ENCODE assay signal across 1 cellular context in the genomic region with DNA sequence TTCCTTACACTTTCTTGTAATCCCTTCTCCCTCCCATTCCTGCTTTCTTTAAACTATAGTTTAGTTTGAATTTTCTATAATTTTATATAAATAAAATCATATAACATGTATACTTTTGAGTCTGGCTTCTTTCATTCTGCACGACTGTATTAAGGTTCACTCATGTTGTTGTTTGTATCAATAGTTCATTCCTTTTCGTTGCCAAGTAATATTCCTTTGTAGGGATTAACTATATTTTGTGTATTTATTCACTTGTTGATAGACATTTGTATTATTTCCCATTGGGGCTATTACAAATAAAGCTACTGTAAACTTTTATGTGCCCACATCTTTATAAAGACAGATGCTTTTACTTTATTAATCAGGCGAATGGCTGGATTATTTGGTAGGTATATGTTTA.
TF ChIP-seq lines count a peak whose summit lies in the region.

No MANE protein-coding gene starts in this region.

TF ChIP-seq in HEK293, 187 proteins besides CTCF, POLR2A, EP300 and RAD21:
- TF ChIP-seq, protein P1, sequence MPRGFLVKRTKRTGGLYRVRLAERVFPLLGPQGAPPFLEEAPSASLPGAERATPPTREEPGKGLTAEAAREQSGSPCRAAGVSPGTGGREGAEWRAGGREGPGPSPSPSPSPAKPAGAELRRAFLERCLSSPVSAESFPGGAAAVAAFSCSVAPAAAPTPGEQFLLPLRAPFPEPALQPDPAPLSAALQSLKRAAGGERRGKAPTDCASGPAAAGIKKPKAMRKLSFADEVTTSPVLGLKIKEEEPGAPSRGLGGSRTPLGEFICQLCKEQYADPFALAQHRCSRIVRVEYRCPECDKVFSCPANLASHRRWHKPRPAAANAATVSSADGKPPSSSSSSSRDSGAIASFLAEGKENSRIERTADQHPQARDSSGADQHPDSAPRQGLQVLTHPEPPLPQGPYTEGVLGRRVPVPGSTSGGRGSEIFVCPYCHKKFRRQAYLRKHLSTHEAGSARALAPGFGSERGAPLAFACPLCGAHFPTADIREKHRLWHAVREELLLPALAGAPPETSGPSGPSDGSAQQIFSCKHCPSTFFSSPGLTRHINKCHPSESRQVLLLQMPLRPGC (tag by site-specific recombination; IDR thresholded peaks at IDR 0.05) = no peak
- TF ChIP-seq ZNF146 (tag by site-specific recombination; IDR thresholded peaks at IDR 0.05) = peak; percentile 65
